ENCODE assay signal across 18 cellular contexts in the genomic region with DNA sequence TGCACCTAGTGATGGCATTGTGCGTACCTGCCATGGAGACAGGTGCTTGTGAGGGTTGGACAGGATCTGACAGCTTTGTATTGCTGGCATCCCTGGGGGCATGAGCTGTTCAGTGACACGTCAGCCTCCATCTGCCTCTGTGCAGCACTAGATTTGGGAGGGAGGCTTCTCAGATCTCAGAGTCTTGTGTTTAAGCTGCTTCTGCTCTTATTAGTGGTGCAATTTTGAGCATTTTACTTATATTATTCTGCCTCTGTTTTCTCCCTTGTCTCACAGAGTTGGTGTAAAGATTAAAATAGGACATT. TPM values are rescaled to one million over a fixed set of nuclear protein-coding genes. Genes with fewer than 3 reads are reported as not detected.
A peak's percentile ranks its signal among the peaks of the same experiment; 100 is the strongest.
DNase-seq lines count a peak whose midpoint lies in the region; TF ChIP-seq lines count a peak whose summit lies in the region.
"Had no signal": no experiment of that assay in that cellular context is flagged by ENCODE, and none has a peak within 500 bp of the region (broad histone marks: within the 10 kb centered on the region; RNA-seq: fewer than 3 reads in every experiment).

No MANE protein-coding gene starts in this region.

- no peaks in the 10 kb centered on the region for H4K20me1 ChIP-seq in neural cell (ENCODE audit: insufficient read depth)
- H4K20me1 ChIP-seq: BLaER1 had no signal

- H2AFZ ChIP-seq in neural cell (ENCODE audit: low read depth, low read length): no peak overlapping the region
- H2AFZ ChIP-seq: hepatocyte had no signal

- H3K27me3 ChIP-seq in neural cell (ENCODE audit: insufficient read depth, low read depth, low read length) (peaks cover 4% of the 10 kb centered on the region), H7 (ENCODE audit: control insufficient read depth, insufficient read depth, low read length) (peaks cover 8% of the 10 kb centered on the region), uterus (no peaks in the 10 kb centered on the region)
- H3K27me3 ChIP-seq: colonic mucosa, Peyer's patch had no signal

- DNase-seq in NCI-H1417 (lab: John Stamatoyannopoulos, UW) (peak in 2 of 3 experiments; percentile 18 to 63), NCI-H1417 treated with DMSO at 0.1 percent for 48 hours (lab: John Stamatoyannopoulos, UW) (no peak), NCI-H1694 treated with DMSO at 0.1 percent for 48 hours (lab: John Stamatoyannopoulos, UW) (peak; percentile 41), cerebellar nuclear complex (lab: John Stamatoyannopoulos, UW) (peak; percentile 45 to 64), AG20443 (ENCODE audit: low spot score) (no peak), H7 (no peak), uterus (no peak)
- DNase-seq: activated CD8-positive, alpha-beta T cell treated with anti-CD3 and anti-CD28 coated beads, Interleukin-2, amount 10 ng/mL, durations not matched to agents 7 days and 5 days; Calu3; NCI-H187; NCI-H446 treated with DMSO at 0.1 percent for 48 hours; NK-92 treated with Interleukin-12 subunit alpha and Interleukin-12 subunit beta, amount 100 ng/mL, for 24 hours; Peyer's patch had no signal

- H3K4me1 ChIP-seq in uterus: no peaks in the 10 kb centered on the region

- TF ChIP-seq RAD21 in neural cell (conservative IDR thresholded peaks at IDR 0.05): no peak

- intact Hi-C loops in uterus (cut with DNase I; ENCODE audit: low total_unique reads): no loop called here

- H3K9ac ChIP-seq in neural cell (ENCODE audit: low read length): no peak overlapping the region
- H3K9ac ChIP-seq: BLaER1 had no signal

- no peak for TF ChIP-seq POLR2A in uterus (IDR thresholded peaks at IDR 0.05)

- no peak for TF ChIP-seq EP300 in neural cell (conservative IDR thresholded peaks at IDR 0.05; ENCODE audit: poor library complexity, severe bottlenecking)

- no peaks in the 10 kb centered on the region for H3F3A ChIP-seq in neural cell (ENCODE audit: insufficient read depth, low read length, poor library complexity, severe bottlenecking)

- TF ChIP-seq CTCF in neural cell (IDR thresholded peaks at IDR 0.05; ENCODE audit: poor library complexity, severe bottlenecking) (no peak), uterus (IDR thresholded peaks at IDR 0.05) (no peak)

- H3K4me3 ChIP-seq in neural cell (ENCODE audit: low read length) (peak overlapping the region; percentile 10), H7 (ENCODE audit: insufficient read depth, low read depth, low read length) (no peak overlapping the region), uterus (no peak overlapping the region)
- H3K4me3 ChIP-seq: BLaER1, colonic mucosa, hepatocyte, Peyer's patch, suprapubic skin had no signal

- H3K27ac ChIP-seq in neural cell (ENCODE audit: low read length): no peak overlapping the region
- H3K27ac ChIP-seq in uterus: no peak overlapping the region
- H3K27ac ChIP-seq: BLaER1, colonic mucosa, hepatocyte, Peyer's patch, suprapubic skin had no signal

- H3K9me3 ChIP-seq in neural cell (ENCODE audit: low read length) (no peaks in the 10 kb centered on the region), uterus (no peaks in the 10 kb centered on the region)
- H3K9me3 ChIP-seq: BLaER1, colonic mucosa, Peyer's patch, suprapubic skin had no signal

- no peaks in the 10 kb centered on the region for H3K36me3 ChIP-seq in neural cell (ENCODE audit: insufficient read depth, low read length)
- H3K36me3 ChIP-seq in H7 (replicated peaks; ENCODE audit: control insufficient read depth, insufficient read depth, low read length): no peaks in the 10 kb centered on the region
- H3K36me3 ChIP-seq in uterus: no peaks in the 10 kb centered on the region
- H3K36me3 ChIP-seq: BLaER1, colonic mucosa, Peyer's patch, suprapubic skin had no signal

- H3K79me2 ChIP-seq in neural cell (replicated peaks; ENCODE audit: insufficient read depth, low read length): no peaks in the 10 kb centered on the region
- H3K79me2 ChIP-seq: hepatocyte had no signal

- H3K9me2 ChIP-seq in neural cell (ENCODE audit: insufficient read depth, low read length): no peaks in the 10 kb centered on the region

- H3K4me2 ChIP-seq in neural cell (ENCODE audit: low read length): no peak overlapping the region
- H3K4me2 ChIP-seq: BLaER1, hepatocyte had no signal

TF ChIP-seq in neural cell, 6 proteins besides CTCF, POLR2A, EP300 and RAD21:
- TF ChIP-seq POLR2AphosphoS5 (IDR thresholded peaks at IDR 0.05): no peak
- TF ChIP-seq TAF1 (IDR thresholded peaks at IDR 0.05; ENCODE audit: low read depth): no peak
- TF ChIP-seq SMC3 (conservative IDR thresholded peaks at IDR 0.05; ENCODE audit: poor library complexity): no peak
- no peak for TF ChIP-seq EZH2 (IDR thresholded peaks at IDR 0.05; ENCODE audit: borderline replicate concordance, insufficient read depth, low read length, poor library complexity, severe bottlenecking)
- TF ChIP-seq, protein P1, sequence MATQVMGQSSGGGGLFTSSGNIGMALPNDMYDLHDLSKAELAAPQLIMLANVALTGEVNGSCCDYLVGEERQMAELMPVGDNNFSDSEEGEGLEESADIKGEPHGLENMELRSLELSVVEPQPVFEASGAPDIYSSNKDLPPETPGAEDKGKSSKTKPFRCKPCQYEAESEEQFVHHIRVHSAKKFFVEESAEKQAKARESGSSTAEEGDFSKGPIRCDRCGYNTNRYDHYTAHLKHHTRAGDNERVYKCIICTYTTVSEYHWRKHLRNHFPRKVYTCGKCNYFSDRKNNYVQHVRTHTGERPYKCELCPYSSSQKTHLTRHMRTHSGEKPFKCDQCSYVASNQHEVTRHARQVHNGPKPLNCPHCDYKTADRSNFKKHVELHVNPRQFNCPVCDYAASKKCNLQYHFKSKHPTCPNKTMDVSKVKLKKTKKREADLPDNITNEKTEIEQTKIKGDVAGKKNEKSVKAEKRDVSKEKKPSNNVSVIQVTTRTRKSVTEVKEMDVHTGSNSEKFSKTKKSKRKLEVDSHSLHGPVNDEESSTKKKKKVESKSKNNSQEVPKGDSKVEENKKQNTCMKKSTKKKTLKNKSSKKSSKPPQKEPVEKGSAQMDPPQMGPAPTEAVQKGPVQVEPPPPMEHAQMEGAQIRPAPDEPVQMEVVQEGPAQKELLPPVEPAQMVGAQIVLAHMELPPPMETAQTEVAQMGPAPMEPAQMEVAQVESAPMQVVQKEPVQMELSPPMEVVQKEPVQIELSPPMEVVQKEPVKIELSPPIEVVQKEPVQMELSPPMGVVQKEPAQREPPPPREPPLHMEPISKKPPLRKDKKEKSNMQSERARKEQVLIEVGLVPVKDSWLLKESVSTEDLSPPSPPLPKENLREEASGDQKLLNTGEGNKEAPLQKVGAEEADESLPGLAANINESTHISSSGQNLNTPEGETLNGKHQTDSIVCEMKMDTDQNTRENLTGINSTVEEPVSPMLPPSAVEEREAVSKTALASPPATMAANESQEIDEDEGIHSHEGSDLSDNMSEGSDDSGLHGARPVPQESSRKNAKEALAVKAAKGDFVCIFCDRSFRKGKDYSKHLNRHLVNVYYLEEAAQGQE (IDR thresholded peaks at IDR 0.05; ENCODE audit: borderline replicate concordance): no peak
- no peak for TF ChIP-seq MXI1 (conservative IDR thresholded peaks at IDR 0.05; ENCODE audit: poor library complexity, severe bottlenecking)

RNA-seq across cellular contexts. Expression of a gene that starts 5.1 kb away (rescaled TPM):
- 0.15 and 0.70 TPM in 2 replicates for polyA plus RNA-seq in neural cell
- 0.49 and 2.4 TPM in 2 replicates for polyA minus RNA-seq in neural cell
- total RNA-seq in H7 (2014; rRNA removed; shearing (Covaris generic)): 5.4 and 9.1 TPM in 2 replicates
- total RNA-seq in uterus: 1 to 10 TPM in 2 of 4 donors, under 1 TPM in 1, not detected in 1; 0.26 to 3.6 (median 3.0) TPM
- total RNA-seq: activated CD8-positive, alpha-beta T cell treated with anti-CD3 and anti-CD28 coated beads, Interleukin-2, amount 10 ng/mL, durations not matched to agents 7 days and 5 days had no signal

Comparison
In these comparisons a context has a peak if more than half of its experiments do, and no peak if none do; other contexts are left out.
1. DNase-seq: peak in NCI-H1417 (2 of 3), NCI-H1694 treated with DMSO at 0.1 percent for 48 hours (single experiment) and cerebellar nuclear complex (2 of 2); none in NCI-H1417 treated with DMSO at 0.1 percent for 48 hours (single experiment), AG20443 (single experiment), H7 (single experiment) and uterus (0 of 2).